12 cellular contexts compared by ENCODE assay signal in the genomic region with DNA sequence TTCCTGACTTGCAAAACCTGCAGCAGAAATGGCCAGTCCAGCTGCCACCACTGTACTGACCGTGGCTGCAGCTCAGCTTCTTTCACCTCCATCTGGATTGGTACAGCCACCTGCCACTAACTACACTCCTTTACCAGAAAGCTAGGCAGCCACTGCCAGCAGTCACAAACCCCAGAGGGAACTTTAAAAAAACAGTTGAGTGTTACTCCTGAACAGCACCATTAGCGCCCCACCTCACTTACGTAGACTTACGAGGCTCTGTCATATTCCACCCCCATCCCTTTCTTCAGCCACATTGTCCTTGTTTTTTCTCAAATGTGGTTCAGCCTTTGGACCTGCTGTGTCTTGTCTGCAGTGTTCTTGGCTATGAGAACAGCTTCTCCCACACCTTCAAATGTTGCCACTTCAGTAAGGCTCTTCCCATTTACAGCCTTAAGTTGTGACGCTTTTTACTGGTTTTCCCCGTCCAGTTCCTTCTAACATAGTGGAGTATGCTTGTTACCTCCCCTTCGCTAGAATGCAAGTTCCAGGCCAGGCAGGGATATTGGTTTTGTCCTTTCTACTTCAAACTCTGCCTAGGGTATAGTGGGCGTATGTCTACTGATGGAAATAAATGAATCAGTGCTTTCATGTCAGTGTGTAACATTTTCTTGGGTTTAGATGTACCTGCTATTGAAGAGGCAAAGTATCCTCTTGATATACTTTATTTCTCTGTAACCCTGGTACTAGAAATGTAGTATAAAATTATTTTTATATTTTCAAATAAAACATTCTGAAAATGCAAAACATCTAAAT. TPM values are rescaled to one million over a fixed set of nuclear protein-coding genes. Genes with fewer than 3 reads are reported as not detected.
DNase-seq lines count a peak whose midpoint lies in the region; ATAC-seq and TF ChIP-seq lines count a peak whose summit lies in the region.
"Had no signal": no experiment of that assay in that cellular context is flagged by ENCODE, and none has a peak within 500 bp of the region (broad histone marks: within the 10 kb centered on the region; RNA-seq: fewer than 3 reads in every experiment).

No MANE protein-coding gene starts in this region.

- TF ChIP-seq EP300 in tibial nerve (IDR thresholded peaks at IDR 0.05): peak in 1 of 2 donors; percentile 3
- no peak for TF ChIP-seq EP300 in ovary (IDR thresholded peaks at IDR 0.05)

- no peak for TF ChIP-seq CTCF in tibial nerve (IDR thresholded peaks at IDR 0.05)
- TF ChIP-seq CTCF in ovary (IDR thresholded peaks at IDR 0.05): no peak

- peaks cover 47% of the 10 kb centered on the region for H3K4me1 Mint-ChIP-seq in activated naive CD8-positive, alpha-beta T cell (ENCODE audit: low read depth)
- H3K4me1 Mint-ChIP-seq in memory B cell: peaks cover 11% of the 10 kb centered on the region

- no peak overlapping the region for H3K4me3 ChIP-seq in ACC112 (ENCODE audit: low read depth, low read length)
- no peak overlapping the region for H3K4me3 ChIP-seq in tibial nerve
- no peak overlapping the region for H3K4me3 ChIP-seq in ovary
- H3K4me3 ChIP-seq: transverse colon had no signal

- H3K36me3 ChIP-seq in ACC112 (ENCODE audit: insufficient read depth, low read length) (peaks cover 57% of the 10 kb centered on the region), tibial nerve (peaks cover 4 to 71% (median 6%) of the 10 kb centered on the region in 3 donors), ovary (no peaks in the 10 kb centered on the region)

- no peaks in the 10 kb centered on the region for H3K27me3 Mint-ChIP-seq in activated naive CD8-positive, alpha-beta T cell
- H3K27me3 Mint-ChIP-seq in memory B cell: no peaks in the 10 kb centered on the region

- DNase-seq in DMS53 (lab: John Stamatoyannopoulos, UW) (peak; percentile 57), memory B cell (ENCODE audit: low spot score in 2 of 2) (no peak), tibial nerve (ENCODE audit: low spot score in 2 of 2) (no peak), ovary (no peak), LoVo (ENCODE audit: low spot score) (no peak)
- DNase-seq: activated effector memory CD4-positive, alpha-beta T cell treated with anti-CD3 and anti-CD28 coated beads, Interleukin-2, amount 50 U/mL, for 16 hours; EL; stimulated activated CD4-positive, alpha-beta T cell treated with anti-CD3 and anti-CD28 coated beads, Interleukin-4, amount 100 ng/mL, for 4 hours; T1000; transverse colon had no signal

- H3K4me3 Mint-ChIP-seq in activated naive CD8-positive, alpha-beta T cell: no peak overlapping the region
- no peak overlapping the region for H3K4me3 Mint-ChIP-seq in memory B cell

- H3K27ac ChIP-seq in ACC112 (ENCODE audit: low read depth, low read length) (peak overlapping the region; percentile 2; the same call in 1 of the 2 replicates), tibial nerve (no peak overlapping the region), ovary (no peak overlapping the region)
- H3K27ac ChIP-seq: transverse colon had no signal

- H3K27me3 ChIP-seq in ACC112 (ENCODE audit: insufficient read depth, low read length) (no peaks in the 10 kb centered on the region), tibial nerve (no peaks in the 10 kb centered on the region), ovary (no peaks in the 10 kb centered on the region)
- H3K27me3 ChIP-seq: transverse colon had no signal

- intact Hi-C loops in ovary (cut with DNase I): no loop called here

- H3K4me1 ChIP-seq in ACC112 (ENCODE audit: control insufficient read depth, insufficient read depth, low read length, unreplicated experiment): peaks cover 4% of the 10 kb centered on the region
- peaks cover 0 to 42% (median 6%) of the 10 kb centered on the region in 4 donors for H3K4me1 ChIP-seq in tibial nerve
- H3K4me1 ChIP-seq in ovary (ENCODE audit: insufficient read depth): no peaks in the 10 kb centered on the region
- H3K4me1 ChIP-seq: transverse colon had no signal

- no peak overlapping the region for H2AFZ ChIP-seq in ACC112 (ENCODE audit: low read length, unreplicated experiment)

- H3K36me3 Mint-ChIP-seq in activated naive CD8-positive, alpha-beta T cell: peaks cover 31% of the 10 kb centered on the region
- peaks cover 33% of the 10 kb centered on the region for H3K36me3 Mint-ChIP-seq in memory B cell

- peaks cover 24% of the 10 kb centered on the region for H3K79me2 ChIP-seq in ACC112 (ENCODE audit: control insufficient read depth, insufficient read depth, low read length, unreplicated experiment)

- no peaks in the 10 kb centered on the region for H3K9me3 ChIP-seq in tibial nerve
- H3K9me3 ChIP-seq in ovary: no peaks in the 10 kb centered on the region
- H3K9me3 ChIP-seq: transverse colon had no signal

- H3K27ac Mint-ChIP-seq in activated naive CD8-positive, alpha-beta T cell: peak overlapping the region; percentile 65
- peak overlapping the region; percentile 15 for H3K27ac Mint-ChIP-seq in memory B cell

- H3K9me3 Mint-ChIP-seq in activated naive CD8-positive, alpha-beta T cell (ENCODE audit: low read depth): no peaks in the 10 kb centered on the region
- H3K9me3 Mint-ChIP-seq in memory B cell: no peaks in the 10 kb centered on the region

- WGBS in tibial nerve, 2 donors: 77 to 87% methylated on average over 8 of the region's 8 CpGs
- 63 to 71% (median 67%) methylated on average over 8 of the region's 8 CpGs for WGBS in ovary, 3 donors

- TF ChIP-seq POLR2A in tibial nerve (IDR thresholded peaks at IDR 0.05) (no peak), ovary (IDR thresholded peaks at IDR 0.05) (no peak)

- no peak for ATAC-seq in memory B cell (ENCODE audit: low read depth)

RNA-seq across cellular contexts. Expression of gene HNRNPA3, which starts 17.1 kb away (rescaled TPM):
- 100 to 1,000 TPM in 1 of 4 donors, 10 to 100 TPM in 3; 77.3 to 102 (median 94.4) TPM for total RNA-seq in tibial nerve
- 100 to 1,000 TPM in 5 of 7 donors, 10 to 100 TPM in 2; 71.0 to 240 (median 216) TPM for total RNA-seq in ovary
- 100 to 1,000 TPM; 175 to 273 TPM for polyA plus RNA-seq in ovary

RNA-seq across cellular contexts. Expression of gene NFE2L2, which starts 34.9 kb away (rescaled TPM):
- total RNA-seq in tibial nerve (100 to 1,000 TPM; 112 to 164 (median 145) TPM), ovary (100 to 1,000 TPM; 120 to 198 (median 157) TPM)
- 100 to 1,000 TPM; 128 to 131 TPM for polyA plus RNA-seq in ovary
